In genomic region chr12:113022563-113023297, GRCh38 we compare ENCODE assay signal across 18 cellular contexts. TPM values are rescaled to one million over a fixed set of nuclear protein-coding genes. Genes with fewer than 3 reads are reported as not detected.
"Had no signal": no experiment of that assay in that cellular context is flagged by ENCODE, and none has a peak within 500 bp of the region (broad histone marks: within the 10 kb centered on the region; RNA-seq: fewer than 3 reads in every experiment).

No MANE protein-coding gene starts in this region.

- ATAC-seq: esophagus mucosa; heart left ventricle; left colon; left ventricle myocardium superior; naive thymus-derived CD4-positive, alpha-beta T cell had no signal

- DNase-seq: effector memory CD4-positive, alpha-beta T cell; heart left ventricle; hippocampal formation; left colon; left ventricle myocardium superior; mesendoderm; naive thymus-derived CD4-positive, alpha-beta T cell; ovary; sigmoid colon; small intestine; stimulated activated CD4-positive, alpha-beta T cell treated with anti-CD3 and anti-CD28 coated beads, Interleukin-12 subunit alpha, Interleukin-12 subunit beta, amount 100 ng/mL, for 4 hours; stimulated activated naive CD4-positive, alpha-beta T cell treated with Interleukin-2 at 50 U/mL for 16 hours; tibial artery; upper lobe of left lung; uterus had no signal

- H3K27ac Mint-ChIP-seq: naive thymus-derived CD4-positive, alpha-beta T cell had no signal

- H3K4me3 Mint-ChIP-seq: naive thymus-derived CD4-positive, alpha-beta T cell; neural crest cell had no signal

- H3K4me1 Mint-ChIP-seq: neural crest cell had no signal

- H3K36me3 Mint-ChIP-seq: naive thymus-derived CD4-positive, alpha-beta T cell had no signal

RNA-seq across cellular contexts. Expression of gene DTX1, which starts 33.8 kb away (rescaled TPM):
- total RNA-seq: fibroblast of lung had no signal

RNA-seq across cellular contexts. Expression of gene OAS2, which starts 44.4 kb away (rescaled TPM):
- total RNA-seq: neural crest cell had no signal
